In the genomic region with DNA sequence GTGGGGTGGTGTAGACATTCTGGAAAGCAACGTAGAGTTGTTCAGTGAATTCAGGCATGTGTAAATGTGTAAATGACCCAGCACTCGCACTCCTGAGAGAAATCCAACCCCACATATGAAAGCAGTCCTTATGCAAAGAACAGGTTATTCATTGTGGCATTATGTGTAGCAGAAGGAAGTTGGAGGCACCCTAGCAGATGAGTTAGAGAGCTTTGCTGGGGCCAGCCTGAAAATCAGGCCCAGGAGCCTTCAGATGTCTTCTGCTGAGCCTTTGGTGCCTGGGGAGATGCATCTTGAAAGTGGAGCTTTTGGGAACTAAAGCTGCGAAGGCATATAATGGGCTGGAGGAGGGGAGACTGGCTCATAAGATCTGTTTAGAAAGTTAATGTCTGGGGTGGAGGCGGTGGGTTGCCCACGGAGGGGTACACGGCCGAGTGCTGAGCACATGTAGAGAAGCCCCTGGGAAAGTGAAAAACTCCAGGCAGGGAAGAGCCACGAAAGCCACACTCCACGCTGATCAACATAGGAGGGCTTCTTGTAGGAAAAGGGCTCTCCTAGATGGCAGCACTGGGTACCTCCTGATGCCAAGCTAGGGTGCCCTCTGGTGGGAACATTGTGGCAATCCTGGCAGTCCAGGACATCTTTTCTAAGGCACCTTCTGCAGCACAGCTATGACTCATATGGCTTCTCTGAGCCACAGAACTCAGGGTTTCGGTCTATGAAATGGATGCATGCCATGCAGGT, we compare ENCODE assay signal across 1 cellular context.
TF ChIP-seq lines count a peak whose summit lies in the region.

No MANE protein-coding gene starts in this region.

TF ChIP-seq in HEK293, 187 proteins besides CTCF, POLR2A, EP300 and RAD21 (continued from another document):
- TF ChIP-seq ZNF629 (tag by site-specific recombination; IDR thresholded peaks at IDR 0.05) (no peak), ZNF366 (tag by site-specific recombination; conservative IDR thresholded peaks at IDR 0.05) (0 out of 2 replicates have a peak, but pooled peaks have one; percentile 13), ZNF548 (tag by site-specific recombination; IDR thresholded peaks at IDR 0.05) (no peak), ZNF223 (tag by site-specific recombination; IDR thresholded peaks at IDR 0.05) (no peak), ZEB2 (tag by site-specific recombination; IDR thresholded peaks at IDR 0.05) (0 out of 2 replicates have a peak, but pooled peaks have one; percentile 42), ZNF660 (tag by site-specific recombination; IDR thresholded peaks at IDR 0.05) (peak; percentile 95), ZNF239 (tag by site-specific recombination; IDR thresholded peaks at IDR 0.05) (no peak), ZSCAN30 (tag by site-specific recombination; IDR thresholded peaks at IDR 0.05) (peak; percentile 73; the same call in 1 of the 2 replicates), SP7 (tag by site-specific recombination; IDR thresholded peaks at IDR 0.05) (peak; percentile 44; the same call in 1 of the 2 replicates), ZBTB17 (tag by site-specific recombination; IDR thresholded peaks at IDR 0.05) (peak; percentile 63), ZNF791 (tag by site-specific recombination; IDR thresholded peaks at IDR 0.05) (no peak), ZNF585B (tag by site-specific recombination; IDR thresholded peaks at IDR 0.05) (no peak), ZNF324 (tag by site-specific recombination; IDR thresholded peaks at IDR 0.05) (no peak), ZBTB8A (tag by site-specific recombination; IDR thresholded peaks at IDR 0.05) (0 out of 2 replicates have a peak, but pooled peaks have one; percentile 37), WT1 (tag by site-specific recombination; IDR thresholded peaks at IDR 0.05) (no peak), FEZF1 (tag by site-specific recombination; IDR thresholded peaks at IDR 0.05) (no peak), GLIS1 (tag by site-specific recombination; IDR thresholded peaks at IDR 0.05) (0 out of 2 replicates have a peak, but pooled peaks have one; percentile 14), ZNF266 (tag by site-specific recombination; IDR thresholded peaks at IDR 0.05; ENCODE audit: low read depth) (no peak), ZBTB48 (tag by site-specific recombination; IDR thresholded peaks at IDR 0.05) (peak; percentile 74; the same call in 1 of the 2 replicates), ZNF501 (tag by site-specific recombination; IDR thresholded peaks at IDR 0.05) (0 out of 2 replicates have a peak, but pooled peaks have one; percentile 55), ZNF23 (tag by site-specific recombination; IDR thresholded peaks at IDR 0.05; ENCODE audit: borderline replicate concordance) (no peak)
- TF ChIP-seq, protein P1, sequence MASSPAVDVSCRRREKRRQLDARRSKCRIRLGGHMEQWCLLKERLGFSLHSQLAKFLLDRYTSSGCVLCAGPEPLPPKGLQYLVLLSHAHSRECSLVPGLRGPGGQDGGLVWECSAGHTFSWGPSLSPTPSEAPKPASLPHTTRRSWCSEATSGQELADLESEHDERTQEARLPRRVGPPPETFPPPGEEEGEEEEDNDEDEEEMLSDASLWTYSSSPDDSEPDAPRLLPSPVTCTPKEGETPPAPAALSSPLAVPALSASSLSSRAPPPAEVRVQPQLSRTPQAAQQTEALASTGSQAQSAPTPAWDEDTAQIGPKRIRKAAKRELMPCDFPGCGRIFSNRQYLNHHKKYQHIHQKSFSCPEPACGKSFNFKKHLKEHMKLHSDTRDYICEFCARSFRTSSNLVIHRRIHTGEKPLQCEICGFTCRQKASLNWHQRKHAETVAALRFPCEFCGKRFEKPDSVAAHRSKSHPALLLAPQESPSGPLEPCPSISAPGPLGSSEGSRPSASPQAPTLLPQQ (tag by site-specific recombination; IDR thresholded peaks at IDR 0.05): 0 out of 2 replicates have a peak, but pooled peaks have one; percentile 64
- TF ChIP-seq, protein P2, sequence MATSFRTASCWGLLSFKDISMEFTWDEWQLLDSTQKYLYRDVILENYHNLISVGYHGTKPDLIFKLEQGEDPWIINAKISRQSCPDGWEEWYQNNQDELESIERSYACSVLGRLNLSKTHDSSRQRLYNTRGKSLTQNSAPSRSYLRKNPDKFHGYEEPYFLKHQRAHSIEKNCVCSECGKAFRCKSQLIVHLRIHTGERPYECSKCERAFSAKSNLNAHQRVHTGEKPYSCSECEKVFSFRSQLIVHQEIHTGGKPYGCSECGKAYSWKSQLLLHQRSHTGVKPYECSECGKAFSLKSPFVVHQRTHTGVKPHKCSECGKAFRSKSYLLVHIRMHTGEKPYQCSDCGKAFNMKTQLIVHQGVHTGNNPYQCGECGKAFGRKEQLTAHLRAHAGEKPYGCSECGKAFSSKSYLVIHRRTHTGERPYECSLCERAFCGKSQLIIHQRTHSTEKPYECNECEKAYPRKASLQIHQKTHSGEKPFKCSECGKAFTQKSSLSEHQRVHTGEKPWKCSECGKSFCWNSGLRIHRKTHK (tag by site-specific recombination; IDR thresholded peaks at IDR 0.05): no peak
- TF ChIP-seq, protein P3, sequence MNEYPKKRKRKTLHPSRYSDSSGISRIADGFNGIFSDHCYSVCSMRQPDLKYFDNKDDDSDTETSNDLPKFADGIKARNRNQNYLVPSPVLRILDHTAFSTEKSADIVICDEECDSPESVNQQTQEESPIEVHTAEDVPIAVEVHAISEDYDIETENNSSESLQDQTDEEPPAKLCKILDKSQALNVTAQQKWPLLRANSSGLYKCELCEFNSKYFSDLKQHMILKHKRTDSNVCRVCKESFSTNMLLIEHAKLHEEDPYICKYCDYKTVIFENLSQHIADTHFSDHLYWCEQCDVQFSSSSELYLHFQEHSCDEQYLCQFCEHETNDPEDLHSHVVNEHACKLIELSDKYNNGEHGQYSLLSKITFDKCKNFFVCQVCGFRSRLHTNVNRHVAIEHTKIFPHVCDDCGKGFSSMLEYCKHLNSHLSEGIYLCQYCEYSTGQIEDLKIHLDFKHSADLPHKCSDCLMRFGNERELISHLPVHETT (tag by site-specific recombination; IDR thresholded peaks at IDR 0.05): no peak
- TF ChIP-seq, protein P4, sequence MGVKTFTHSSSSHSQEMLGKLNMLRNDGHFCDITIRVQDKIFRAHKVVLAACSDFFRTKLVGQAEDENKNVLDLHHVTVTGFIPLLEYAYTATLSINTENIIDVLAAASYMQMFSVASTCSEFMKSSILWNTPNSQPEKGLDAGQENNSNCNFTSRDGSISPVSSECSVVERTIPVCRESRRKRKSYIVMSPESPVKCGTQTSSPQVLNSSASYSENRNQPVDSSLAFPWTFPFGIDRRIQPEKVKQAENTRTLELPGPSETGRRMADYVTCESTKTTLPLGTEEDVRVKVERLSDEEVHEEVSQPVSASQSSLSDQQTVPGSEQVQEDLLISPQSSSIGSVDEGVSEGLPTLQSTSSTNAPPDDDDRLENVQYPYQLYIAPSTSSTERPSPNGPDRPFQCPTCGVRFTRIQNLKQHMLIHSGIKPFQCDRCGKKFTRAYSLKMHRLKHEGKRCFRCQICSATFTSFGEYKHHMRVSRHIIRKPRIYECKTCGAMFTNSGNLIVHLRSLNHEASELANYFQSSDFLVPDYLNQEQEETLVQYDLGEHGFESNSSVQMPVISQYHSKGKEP (tag by site-specific recombination; IDR thresholded peaks at IDR 0.05): no peak
